23 cellular contexts compared by ENCODE assay signal in the genomic region with DNA sequence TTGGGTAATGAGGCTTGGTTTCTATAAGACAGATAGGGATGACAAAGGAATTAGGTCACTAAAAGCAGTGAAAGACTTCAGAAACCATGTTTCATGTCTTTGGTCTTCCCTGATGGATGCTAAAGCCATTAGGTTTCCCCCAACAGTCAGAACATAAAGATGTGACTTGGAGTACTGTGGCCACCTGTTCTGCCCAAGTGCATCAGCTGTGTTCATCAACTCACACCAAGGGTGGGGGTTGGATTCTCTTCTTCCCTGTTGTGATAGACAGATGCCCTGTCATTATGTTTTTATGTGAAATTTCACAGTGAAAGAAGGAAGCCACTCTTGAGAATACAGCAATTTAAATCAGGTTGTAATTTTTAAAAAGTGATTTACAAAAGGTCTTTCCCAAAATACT.
DNase-seq lines count a peak whose midpoint lies in the region; TF ChIP-seq lines count a peak whose summit lies in the region.
"Had no signal": no experiment of that assay in that cellular context is flagged by ENCODE, and none has a peak within 500 bp of the region (broad histone marks: within the 10 kb centered on the region; RNA-seq: fewer than 3 reads in every experiment).

No MANE protein-coding gene starts in this region.

- no peak for TF ChIP-seq POLR2A in tibial nerve (IDR thresholded peaks at IDR 0.05)

- no peak overlapping the region for H3K4me3 ChIP-seq in tibial nerve
- H3K4me3 ChIP-seq: A549; BLaER1 treated with 17β-estradiol and CSF1 and Interleukin-3, amounts not matched to agents 10 nM and 100 nM; SK-N-MC had no signal

- no peaks in the 10 kb centered on the region for H3K4me1 ChIP-seq in tibial nerve
- H3K4me1 ChIP-seq: A549; BLaER1 treated with 17β-estradiol and CSF1 and Interleukin-3, amounts not matched to agents 10 nM and 100 nM had no signal

- no peaks in the 10 kb centered on the region for H3K36me3 ChIP-seq in tibial nerve
- H3K36me3 ChIP-seq: BLaER1 treated with 17β-estradiol and CSF1 and Interleukin-3, amounts not matched to agents 10 nM and 100 nM had no signal

- no peaks in the 10 kb centered on the region for H3K27me3 ChIP-seq in tibial nerve
- H3K27me3 ChIP-seq: BLaER1 treated with 17β-estradiol and CSF1 and Interleukin-3, amounts not matched to agents 10 nM and 100 nM had no signal

- DNase-seq in NCI-H748 (lab: John Stamatoyannopoulos, UW; ENCODE audit: unreplicated experiment) (peak; percentile 70), NCI-H748 treated with DMSO at 0.1 percent for 48 hours (lab: John Stamatoyannopoulos, UW) (no peak), NCI-H2171 (lab: John Stamatoyannopoulos, UW) (peak; percentile 13), NCI-H524 (lab: John Stamatoyannopoulos, UW) (peak; percentile 88 to 89), retina (peak; percentile 7), COLO668 (lab: John Stamatoyannopoulos, UW; ENCODE audit: unreplicated experiment) (no peak), tibial nerve (ENCODE audit: low spot score in 2 of 2) (no peak)
- DNase-seq: AML-193; CD4-positive, alpha-beta T cell; COR-L47; DMS79; EL; GF-D8; NCI-H1048; NCI-H1436; NCI-H1930; NCI-H526; SIG-M5; SW 1271; T1000 had no signal

- TF ChIP-seq CTCF in tibial nerve (IDR thresholded peaks at IDR 0.05): no peak

- no peak for TF ChIP-seq EP300 in tibial nerve (IDR thresholded peaks at IDR 0.05)

- H3K27ac ChIP-seq in tibial nerve: no peak overlapping the region
- H3K27ac ChIP-seq: A549; BLaER1 treated with 17β-estradiol and CSF1 and Interleukin-3, amounts not matched to agents 10 nM and 100 nM; SK-N-MC had no signal

- H3K9me3 ChIP-seq in tibial nerve: no peaks in the 10 kb centered on the region
- H3K9me3 ChIP-seq: A549; BLaER1 treated with 17β-estradiol and CSF1 and Interleukin-3, amounts not matched to agents 10 nM and 100 nM had no signal

Comparison
In these comparisons a context has a peak if more than half of its experiments do, and no peak if none do; other contexts are left out.
1. DNase-seq: peak in NCI-H748 (single experiment), NCI-H2171 (single experiment), NCI-H524 (2 of 2) and retina (single experiment); none in NCI-H748 treated with DMSO at 0.1 percent for 48 hours (single experiment), COLO668 (single experiment) and tibial nerve (0 of 2).